22 cellular contexts compared by ENCODE assay signal in genomic region chr12:81303935-81304334, GRCh38.
"Had no signal": no experiment of that assay in that cellular context is flagged by ENCODE, and none has a peak within 500 bp of the region (broad histone marks: within the 10 kb centered on the region; RNA-seq: fewer than 3 reads in every experiment).

No MANE protein-coding gene starts in this region.

- H3K4me3 ChIP-seq: MG63, SJCRH30 had no signal

- H3K36me3 ChIP-seq: MG63, SJCRH30 had no signal

- ATAC-seq: Panc1, PC-3, T-cell had no signal

- DNase-seq: KBM-7, MG63, NCI-H1092, NCI-H1105 treated with DMSO at 0.1 percent for 48 hours, NCI-H1417 treated with DMSO at 0.1 percent for 48 hours, NCI-H146, NCI-H1694 treated with DMSO at 0.1 percent for 48 hours, NCI-H1930, NCI-H2081, NCI-H2107, NCI-H2171 treated with DMSO at 0.1 percent for 48 hours, NCI-H345, NCI-H446 treated with DMSO at 0.1 percent for 48 hours, NCI-H510A treated with DMSO at 0.1 percent for 48 hours, NCI-H69, NCI-H774, PC-3, SHP77 treated with DMSO at 0.1 percent for 48 hours, SJCRH30, SW 1271, T-cell had no signal

- H3K27me3 ChIP-seq: MG63, SJCRH30 had no signal
